25 cellular contexts compared by ENCODE assay signal in the genomic region with DNA sequence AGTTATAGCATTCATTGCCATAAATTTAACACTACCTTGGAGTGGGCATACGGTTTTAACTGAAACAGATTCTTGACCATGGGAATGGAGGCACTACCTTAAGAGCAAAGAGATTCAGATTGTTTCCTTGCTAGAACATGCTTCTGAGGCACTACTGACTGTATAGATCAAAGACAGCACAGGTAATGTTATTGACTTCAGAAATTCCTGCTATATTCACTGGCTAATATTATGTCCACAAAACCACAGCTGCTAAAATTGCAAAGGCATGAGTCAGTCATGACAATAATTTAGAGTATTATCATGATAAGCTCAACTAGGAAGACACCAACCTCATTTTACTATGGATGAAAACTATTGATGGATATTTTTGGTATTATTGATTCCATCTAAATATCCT. TPM values are rescaled to one million over a fixed set of nuclear protein-coding genes. Genes with fewer than 3 reads are reported as not detected.
DNase-seq lines count a peak whose midpoint lies in the region; ATAC-seq, FAIRE-seq and TF ChIP-seq lines count a peak whose summit lies in the region.
"Had no signal": no experiment of that assay in that cellular context is flagged by ENCODE, and none has a peak within 500 bp of the region (broad histone marks: within the 10 kb centered on the region; RNA-seq: fewer than 3 reads in every experiment).

No MANE protein-coding gene starts in this region.

- TF ChIP-seq CTCF in MCF 10A (IDR thresholded peaks at IDR 0.05; ENCODE audit: unreplicated experiment) (no peak), breast epithelium (IDR thresholded peaks at IDR 0.05) (no peak), endothelial cell of umbilical vein (IDR thresholded peaks at IDR 0.05; ENCODE audit: extremely low read depth in 1 of 2, insufficient read depth in 1 of 2, low read depth in 1 of 2, low read length in 2 of 2) (no peak)

- H3K27me3 Mint-ChIP-seq in MCF 10A (ENCODE audit: insufficient read depth, unreplicated experiment): no peaks in the 10 kb centered on the region
- H3K27me3 Mint-ChIP-seq: activated naive CD8-positive, alpha-beta T cell treated with anti-CD3 and anti-CD28 coated beads, Interleukin-2, amount 50 U/mL, for 24 hours; type B pancreatic cell had no signal

- no peak overlapping the region for H3K27ac ChIP-seq in breast epithelium
- no peak overlapping the region for H3K27ac ChIP-seq in endothelial cell of umbilical vein (ENCODE audit: insufficient read depth, low read depth, low read length)
- H3K27ac ChIP-seq: BLaER1 treated with 17β-estradiol and CSF1 and Interleukin-3, amounts not matched to agents 10 nM and 100 nM; stomach had no signal

- no peaks in the 10 kb centered on the region for H4K20me1 ChIP-seq in endothelial cell of umbilical vein (replicated peaks; ENCODE audit: control insufficient read depth, extremely low read depth, insufficient read depth, low read length)
- H4K20me1 ChIP-seq: BLaER1 treated with 17β-estradiol and CSF1 and Interleukin-3, amounts not matched to agents 10 nM and 100 nM had no signal

- H3K36me3 Mint-ChIP-seq in MCF 10A (ENCODE audit: insufficient read depth, unreplicated experiment): no peaks in the 10 kb centered on the region
- H3K36me3 Mint-ChIP-seq: memory B cell, type B pancreatic cell had no signal

- ATAC-seq in GM18502 (IDR thresholded peaks at IDR 0.05; ENCODE audit: poor library complexity, unreplicated experiment): no peak
- ATAC-seq in GM18907 (IDR thresholded peaks at IDR 0.05; ENCODE audit: unreplicated experiment): no peak
- ATAC-seq: activated naive CD8-positive, alpha-beta T cell treated with anti-CD3 and anti-CD28 coated beads, Interleukin-2, amount 50 U/mL, for 24 hours; GM12878 had no signal

- DNase-seq in MCF 10A (ENCODE audit: unreplicated experiment) (peak; percentile 14), breast epithelium (ENCODE audit: low spot score in 2 of 2) (no peak), RCC 7860 (ENCODE audit: low spot score) (peak; percentile 55), endothelial cell of umbilical vein (ENCODE audit: low read depth, low spot score) (no peak), GM12891 (ENCODE audit: insufficient read length, low spot score) (no peak), dedifferentiated amniotic fluid mesenchymal stem cell (ENCODE audit: extremely low spot score) (no peak)
- DNase-seq: activated CD4-positive, alpha-beta T cell treated with anti-CD3 and anti-CD28 coated beads, Interleukin-2, amount 50 U/mL, for 1 hour; activated naive CD8-positive, alpha-beta T cell treated with anti-CD3 and anti-CD28 coated beads, Interleukin-2, amount 50 U/mL, for 24 hours; dermis blood vessel endothelial cell; DMS 273 treated with DMSO at 0.1 percent for 48 hours; hypothalamus; NCI-H146; NCI-H2171 treated with DMSO at 0.1 percent for 48 hours; retina; SHP77 treated with DMSO at 0.1 percent for 48 hours; stomach had no signal

- H2AFZ ChIP-seq in endothelial cell of umbilical vein (ENCODE audit: low read depth, low read length): no peak overlapping the region

- intact Hi-C loops in MCF 10A (cut with micrococcal nuclease): no loop called here
- intact Hi-C loops in breast epithelium (cut with DNase I; ENCODE audit: low total_unique reads): no loop called here
- intact Hi-C loops in endothelial cell of umbilical vein (cut with micrococcal nuclease): no loop called here

- BruUV-seq in MCF 10A (replicated peaks; lab: Mats Ljungman, UMichigan) (no TSS peak), endothelial cell of umbilical vein (replicated peaks; lab: Mats Ljungman, UMichigan) (no TSS peak)

- H3K4me3 Mint-ChIP-seq in MCF 10A (ENCODE audit: unreplicated experiment): no peak overlapping the region
- H3K4me3 Mint-ChIP-seq: activated naive CD8-positive, alpha-beta T cell treated with anti-CD3 and anti-CD28 coated beads, Interleukin-2, amount 50 U/mL, for 24 hours; memory B cell; T-helper 1 cell treated with Interleukin-12 subunit alpha and Interleukin-12 subunit beta and Interleukin-4 antibody, amounts not matched to agents 30 μg/mL and 1 μg/mL, for 36 hours; type B pancreatic cell had no signal

- no peaks in the 10 kb centered on the region for H3K36me3 ChIP-seq in breast epithelium
- H3K36me3 ChIP-seq in endothelial cell of umbilical vein (ENCODE audit: control insufficient read depth in 2 of 2, extremely low read depth in 1 of 2, insufficient read depth in 2 of 2, low read length in 2 of 2): no peaks in the 10 kb centered on the region
- H3K36me3 ChIP-seq: HAP-1, stomach had no signal

- H3K4me1 Mint-ChIP-seq in MCF 10A (ENCODE audit: insufficient read depth, unreplicated experiment): no peaks in the 10 kb centered on the region
- H3K4me1 Mint-ChIP-seq: activated naive CD8-positive, alpha-beta T cell treated with anti-CD3 and anti-CD28 coated beads, Interleukin-2, amount 50 U/mL, for 24 hours; memory B cell had no signal

- no peak overlapping the region for H3K4me2 ChIP-seq in endothelial cell of umbilical vein (ENCODE audit: insufficient read depth, low read length)
- H3K4me2 ChIP-seq: BLaER1 treated with 17β-estradiol and CSF1 and Interleukin-3, amounts not matched to agents 10 nM and 100 nM had no signal

- no peaks in the 10 kb centered on the region for H3K9me1 ChIP-seq in endothelial cell of umbilical vein (replicated peaks; ENCODE audit: control insufficient read depth, extremely low read depth, insufficient read depth, low read length)

- no peak for TF ChIP-seq POLR2A in breast epithelium (IDR thresholded peaks at IDR 0.05)
- no peak for TF ChIP-seq POLR2A in endothelial cell of umbilical vein (IDR thresholded peaks at IDR 0.05; ENCODE audit: low read depth, low read length)
- TF ChIP-seq POLR2A in GM12891 (IDR thresholded peaks at IDR 0.05; ENCODE audit: low read depth, low read length): no peak

- H3K9ac ChIP-seq in endothelial cell of umbilical vein (replicated peaks; ENCODE audit: extremely low read depth, insufficient read depth, low read length): no peak overlapping the region
- H3K9ac ChIP-seq: BLaER1 treated with 17β-estradiol and CSF1 and Interleukin-3, amounts not matched to agents 10 nM and 100 nM had no signal

- H3K4me1 ChIP-seq in breast epithelium: no peaks in the 10 kb centered on the region
- H3K4me1 ChIP-seq in endothelial cell of umbilical vein (ENCODE audit: control insufficient read depth, extremely low read depth, insufficient read depth, low read length): peaks cover 4% of the 10 kb centered on the region
- H3K4me1 ChIP-seq: BLaER1 treated with 17β-estradiol and CSF1 and Interleukin-3, amounts not matched to agents 10 nM and 100 nM; HAP-1; stomach had no signal

- no peak overlapping the region for H3K27ac Mint-ChIP-seq in MCF 10A (ENCODE audit: low read depth, unreplicated experiment)
- H3K27ac Mint-ChIP-seq: activated naive CD8-positive, alpha-beta T cell treated with anti-CD3 and anti-CD28 coated beads, Interleukin-2, amount 50 U/mL, for 24 hours; memory B cell; T-helper 1 cell treated with Interleukin-12 subunit alpha and Interleukin-12 subunit beta and Interleukin-4 antibody, amounts not matched to agents 30 μg/mL and 1 μg/mL, for 36 hours; type B pancreatic cell had no signal

- FAIRE-seq in RCC 7860 (lab: Jason Lieb, UNC) (peak; percentile 62), endothelial cell of umbilical vein (lab: Jason Lieb, UNC) (no peak), GM12891 (lab: Jason Lieb, UNC) (no peak)
- FAIRE-seq: A204.1, GM12878 had no signal

- CTCF ChIA-PET in MCF 10A (lab: Yijun Ruan, JAX) (interaction anchor here (0.8 kb wide), 2 partner anchors 9 to 413 kb away, joined by 3 read pairs; no protein-coding TSS in a partner anchor), endothelial cell of umbilical vein (lab: Charles Lee) (interaction anchor here (0.8 to 1.2 kb wide), 4 partner anchors 11 to 48 kb away, joined by 3 read pairs; no protein-coding TSS in a partner anchor)

- H3K27me3 ChIP-seq in breast epithelium: no peaks in the 10 kb centered on the region
- no peaks in the 10 kb centered on the region for H3K27me3 ChIP-seq in endothelial cell of umbilical vein (ENCODE audit: control insufficient read depth in 2 of 2, insufficient read depth in 2 of 2, low read length in 2 of 2)
- H3K27me3 ChIP-seq: BLaER1 treated with 17β-estradiol and CSF1 and Interleukin-3, amounts not matched to agents 10 nM and 100 nM; stomach had no signal

- dilution Hi-C loops in endothelial cell of umbilical vein (cut with MboI; ENCODE audit: extremely low pct_ligation_motif_present, low sequenced_read_pairs): no loop called here

- H3K4me3 ChIP-seq in breast epithelium: no peak overlapping the region
- no peak overlapping the region for H3K4me3 ChIP-seq in endothelial cell of umbilical vein (replicated peaks in 1 of 3; ENCODE audit: insufficient read depth in 1 of 3, low read depth in 1 of 3, low read length in 3 of 3)
- H3K4me3 ChIP-seq: BLaER1 treated with 17β-estradiol and CSF1 and Interleukin-3, amounts not matched to agents 10 nM and 100 nM; GM12878; HAP-1; stomach had no signal

- H3K9me3 ChIP-seq in breast epithelium (no peaks in the 10 kb centered on the region), endothelial cell of umbilical vein (replicated peaks; ENCODE audit: control insufficient read depth, insufficient read depth, low read length) (no peaks in the 10 kb centered on the region)
- H3K9me3 ChIP-seq: BLaER1 treated with 17β-estradiol and CSF1 and Interleukin-3, amounts not matched to agents 10 nM and 100 nM; HAP-1; stomach had no signal

- H3K9me3 Mint-ChIP-seq in MCF 10A (ENCODE audit: unreplicated experiment): no peaks in the 10 kb centered on the region
- H3K9me3 Mint-ChIP-seq: activated naive CD8-positive, alpha-beta T cell treated with anti-CD3 and anti-CD28 coated beads, Interleukin-2, amount 50 U/mL, for 24 hours; memory B cell; T-helper 1 cell treated with Interleukin-12 subunit alpha and Interleukin-12 subunit beta and Interleukin-4 antibody, amounts not matched to agents 30 μg/mL and 1 μg/mL, for 36 hours; type B pancreatic cell had no signal

- H3K79me2 ChIP-seq in endothelial cell of umbilical vein (ENCODE audit: control insufficient read depth, insufficient read depth, low read length): no peaks in the 10 kb centered on the region

- POLR2A ChIA-PET in MCF 10A (lab: Yijun Ruan, JAX) (interaction anchor here (0.9 to 1.5 kb wide), 2 partner anchors 23 to 25 kb away, joined by 3 to 5 read pairs; no protein-coding TSS in a partner anchor), endothelial cell of umbilical vein (lab: Charles Lee) (no interaction called here)

TF ChIP-seq in GM12891, 5 proteins besides CTCF, POLR2A, EP300 and RAD21 (continues in another document):
- TF ChIP-seq SPI1 (IDR thresholded peaks at IDR 0.05; ENCODE audit: low read depth, low read length): no peak

RNA-seq across cellular contexts. Expression of gene SLC8A1, which starts 39.4 kb away (rescaled TPM):
- total RNA-seq in MCF 10A (2022): 1.6 and 1.7 TPM in 2 replicates
- total RNA-seq in breast epithelium: 10 to 100 TPM in 2 of 3 donors, 1 to 10 TPM in 1; 8.2 to 14.2 (median 12.2) TPM
- 1.8 and 2.1 TPM in 2 replicates for total RNA-seq in endothelial cell of umbilical vein
- polyA plus RNA-seq in endothelial cell of umbilical vein: 0.11 and 0.19 TPM in 2 replicates
- polyA plus RNA-seq in endothelial cell of umbilical vein (2011; cell fraction: cytosol; rRNA removed): 0.20 and 0.35 TPM in 2 replicates
- polyA plus RNA-seq in endothelial cell of umbilical vein (2011; cell fraction: nucleus; rRNA removed): 0.45 and 0.74 TPM in 2 replicates
- 0.18 and 0.98 TPM in 2 replicates for polyA plus RNA-seq in endothelial cell of umbilical vein (2012)
- polyA minus RNA-seq in endothelial cell of umbilical vein: 3.5 and 5.3 TPM in 2 replicates
- not detected for polyA minus RNA-seq in endothelial cell of umbilical vein (2011; cell fraction: cytosol; rRNA and poly(A)+ RNA removed)
- polyA minus RNA-seq in endothelial cell of umbilical vein (2011; cell fraction: nucleus; rRNA and poly(A)+ RNA removed): 2.8 and 4.4 TPM in 2 replicates
- polyA plus RNA-seq in GM12891 (2012; ENCODE audit: low read depth, missing spikeins): 0.03 TPM

Comparison
In these comparisons a context has a peak if more than half of its experiments do, and no peak if none do; other contexts are left out.
1. DNase-seq: peak in MCF 10A (single experiment) and RCC 7860 (single experiment); none in breast epithelium (0 of 2), endothelial cell of umbilical vein (single experiment), GM12891 (single experiment) and dedifferentiated amniotic fluid mesenchymal stem cell (single experiment).